In genomic region chr22:31892080-31892433, GRCh38 we compare ENCODE assay signal across 24 cellular contexts.
"Had no signal": no experiment of that assay in that cellular context is flagged by ENCODE, and none has a peak within 500 bp of the region (broad histone marks: within the 10 kb centered on the region; RNA-seq: fewer than 3 reads in every experiment).

No MANE protein-coding gene starts in this region.

- H3K4me3 Mint-ChIP-seq: activated CD8-positive, alpha-beta memory T cell treated with anti-CD3 and anti-CD28 coated beads, Interleukin-2, amount 10 ng/mL, durations not matched to agents 7 days and 5 days; activated naive CD8-positive, alpha-beta T cell treated with anti-CD3 and anti-CD28 coated beads, Interleukin-2, amount 50 U/mL, for 24 hours; activated T-cell treated with anti-CD3 and anti-CD28 coated beads, Interleukin-2, amount 50 U/mL, for 24 hours; T-helper 1 cell treated with Interleukin-12 subunit alpha and Interleukin-12 subunit beta and Interleukin-4 antibody, amounts not matched to agents 30 μg/mL and 1 μg/mL, for 36 hours; WTC11 had no signal

- H3K4me1 ChIP-seq: SJSA1 had no signal

- H3K27me3 Mint-ChIP-seq: activated CD8-positive, alpha-beta memory T cell treated with anti-CD3 and anti-CD28 coated beads, Interleukin-2, amount 10 ng/mL, durations not matched to agents 7 days and 5 days; activated naive CD8-positive, alpha-beta T cell treated with anti-CD3 and anti-CD28 coated beads, Interleukin-2, amount 50 U/mL, for 24 hours; activated T-cell treated with anti-CD3 and anti-CD28 coated beads, Interleukin-2, amount 50 U/mL, for 24 hours had no signal

- H3K4me1 Mint-ChIP-seq: activated naive CD8-positive, alpha-beta T cell treated with anti-CD3 and anti-CD28 coated beads, Interleukin-2, amount 50 U/mL, for 24 hours had no signal

- ATAC-seq: activated CD8-positive, alpha-beta memory T cell treated with anti-CD3 and anti-CD28 coated beads, Interleukin-2, amount 10 ng/mL, durations not matched to agents 7 days and 5 days; activated naive CD4-positive, alpha-beta T cell treated with anti-CD3 and anti-CD28 coated beads, Interleukin-2, amount 50 U/mL, for 72 hours; activated naive CD8-positive, alpha-beta T cell treated with anti-CD3 and anti-CD28 coated beads, Interleukin-2, amount 50 U/mL, for 24 hours; PC-3; SK-N-SH treated with all-trans-retinoic acid at 6 μM for 48 hours had no signal

- H3K9me3 ChIP-seq: SJSA1 had no signal

- H3K27ac ChIP-seq: brain microvascular endothelial cell, cardiac muscle cell, SJSA1 had no signal

- H3K27me3 ChIP-seq: brain microvascular endothelial cell, cardiac muscle cell, SJSA1 had no signal

- H3K27ac Mint-ChIP-seq: activated CD8-positive, alpha-beta memory T cell treated with anti-CD3 and anti-CD28 coated beads, Interleukin-2, amount 10 ng/mL, durations not matched to agents 7 days and 5 days; activated naive CD8-positive, alpha-beta T cell treated with anti-CD3 and anti-CD28 coated beads, Interleukin-2, amount 50 U/mL, for 24 hours; activated T-cell treated with anti-CD3 and anti-CD28 coated beads, Interleukin-2, amount 50 U/mL, for 24 hours; T-helper 1 cell treated with Interleukin-12 subunit alpha and Interleukin-12 subunit beta and Interleukin-4 antibody, amounts not matched to agents 30 μg/mL and 1 μg/mL, for 36 hours had no signal

- H3K9me3 Mint-ChIP-seq: activated naive CD4-positive, alpha-beta T cell treated with anti-CD3 and anti-CD28 coated beads, Interleukin-2, amount 50 U/mL, for 72 hours; activated naive CD8-positive, alpha-beta T cell treated with anti-CD3 and anti-CD28 coated beads, Interleukin-2, amount 50 U/mL, for 24 hours; activated T-cell treated with anti-CD3 and anti-CD28 coated beads, Interleukin-2, amount 50 U/mL, for 24 hours; T-helper 1 cell treated with Interleukin-12 subunit alpha and Interleukin-12 subunit beta and Interleukin-4 antibody, amounts not matched to agents 30 μg/mL and 1 μg/mL, for 36 hours; WTC11 had no signal

- DNase-seq: activated CD4-positive, alpha-beta T cell treated with anti-CD3 and anti-CD28 coated beads for 48 hours; activated CD4-positive, alpha-beta T cell treated with anti-CD3 and anti-CD28 coated beads, Interleukin-2, amount 50 U/mL, for 4 hours; activated CD4-positive, CD25-positive, alpha-beta regulatory T cell treated with anti-CD3 and anti-CD28 coated beads, Interleukin-2, amount 50 U/mL, for 72 hours; activated CD8-positive, alpha-beta memory T cell treated with anti-CD3 and anti-CD28 coated beads, Interleukin-2, amount 10 ng/mL, durations not matched to agents 7 days and 5 days; activated effector memory CD4-positive, alpha-beta T cell treated with anti-CD3 and anti-CD28 coated beads, Interleukin-2, amount 50 U/mL, for 16 hours; activated naive CD4-positive, alpha-beta T cell treated with Interleukin-2 at 50 U/mL for 16 hours; activated naive CD8-positive, alpha-beta T cell treated with anti-CD3 and anti-CD28 coated beads, Interleukin-2, amount 50 U/mL, for 24 hours; activated T-cell treated with anti-CD3 and anti-CD28 coated beads, Interleukin-2, amount 50 U/mL, for 24 hours; amniotic stem cell; brain microvascular endothelial cell; Kasumi-1; NCI-H1048; NCI-H146; NCI-H187 treated with DMSO at 0.1 percent for 48 hours; NCI-H2081 treated with DMSO at 0.1 percent for 48 hours; NCI-H446; NCI-H524; PC-3 had no signal

- H3K4me3 ChIP-seq: cardiac muscle cell, SJSA1 had no signal
